In the genomic region with DNA sequence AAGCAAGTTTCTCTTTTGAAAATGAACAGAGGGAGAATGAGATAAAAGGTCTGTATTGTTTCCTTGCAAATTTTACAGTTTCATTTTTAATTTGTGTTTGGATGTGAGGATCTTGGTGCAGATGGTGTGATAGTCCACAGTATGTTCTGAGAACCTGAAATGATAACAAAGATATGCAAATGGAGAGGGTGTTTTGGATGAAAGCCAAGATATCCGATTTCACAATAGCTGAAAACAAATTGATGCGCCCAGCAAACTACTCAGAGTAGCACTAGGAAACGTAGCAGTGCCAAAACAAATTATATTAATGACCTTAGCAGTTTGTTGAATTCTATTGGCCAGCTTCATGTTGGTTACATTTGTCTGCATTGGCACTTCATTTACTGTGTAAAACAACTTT, we compare ENCODE assay signal across 25 cellular contexts.
DNase-seq lines count a peak whose midpoint lies in the region; ATAC-seq and TF ChIP-seq lines count a peak whose summit lies in the region.
"Had no signal": no experiment of that assay in that cellular context is flagged by ENCODE, and none has a peak within 500 bp of the region (broad histone marks: within the 10 kb centered on the region; RNA-seq: fewer than 3 reads in every experiment).

No MANE protein-coding gene starts in this region.

- no peaks in the 10 kb centered on the region for H3K36me3 Mint-ChIP-seq in activated T-helper 2 cell treated with anti-CD3 and anti-CD28 coated beads, Interferon-gamma antibody, Interleukin-2, Interleukin-4, amounts not matched to agents 10 μg/mL and 5 μg/mL and 100 μg/mL, durations not matched to agents 14 hours and 24 hours and 36 hours (ENCODE audit: low read depth)
- no peaks in the 10 kb centered on the region for H3K36me3 Mint-ChIP-seq in stimulated activated memory B cell treated with anti-CD40 and anti-IgM and Interleukin-4, amounts not matched to agents 10 μg/mL and 1 μg/mL and 100 μg/mL, for 72 hours
- H3K36me3 Mint-ChIP-seq: CD8-positive, alpha-beta T cell; natural killer cell had no signal

- H3K27me3 Mint-ChIP-seq in activated T-helper 2 cell treated with anti-CD3 and anti-CD28 coated beads, Interferon-gamma antibody, Interleukin-2, Interleukin-4, amounts not matched to agents 10 μg/mL and 5 μg/mL and 100 μg/mL, durations not matched to agents 14 hours and 24 hours and 36 hours (ENCODE audit: low read depth): no peaks in the 10 kb centered on the region
- no peaks in the 10 kb centered on the region for H3K27me3 Mint-ChIP-seq in stimulated activated memory B cell treated with anti-CD40 and anti-IgM and Interleukin-4, amounts not matched to agents 10 μg/mL and 1 μg/mL and 100 μg/mL, for 72 hours
- H3K27me3 Mint-ChIP-seq: dendritic cell treated with granulocyte-macrophage colony-stimulating factor and Interleukin-4, amounts not matched to agents 40 ng/mL and 50 ng/mL, for 4 days had no signal

- H3K4me3 Mint-ChIP-seq in activated T-helper 2 cell treated with anti-CD3 and anti-CD28 coated beads, Interferon-gamma antibody, Interleukin-2, Interleukin-4, amounts not matched to agents 10 μg/mL and 5 μg/mL and 100 μg/mL, durations not matched to agents 14 hours and 24 hours and 36 hours (ENCODE audit: low read depth): no peak overlapping the region
- H3K4me3 Mint-ChIP-seq in stimulated activated memory B cell treated with anti-CD40 and anti-IgM and Interleukin-4, amounts not matched to agents 10 μg/mL and 1 μg/mL and 100 μg/mL, for 72 hours: no peak overlapping the region
- H3K4me3 Mint-ChIP-seq: CD8-positive, alpha-beta T cell; dendritic cell treated with granulocyte-macrophage colony-stimulating factor and Interleukin-4, amounts not matched to agents 40 ng/mL and 50 ng/mL, for 4 days; natural killer cell had no signal

- H3K27me3 ChIP-seq in PC-9 (ENCODE audit: insufficient read depth, low read depth): peaks cover 7% of the 10 kb centered on the region; the same call in 1 of the 2 replicates
- H3K27me3 ChIP-seq: tibial artery had no signal

- no peaks in the 10 kb centered on the region for H3K36me3 ChIP-seq in PC-9 (ENCODE audit: low read depth)
- H3K36me3 ChIP-seq: tibial artery had no signal

- no peaks in the 10 kb centered on the region for H4K20me1 ChIP-seq in PC-9 (ENCODE audit: insufficient read depth)

- no peak for ATAC-seq in stimulated activated memory B cell treated with anti-CD40 and anti-IgM and Interleukin-4, amounts not matched to agents 10 μg/mL and 1 μg/mL and 100 μg/mL, for 72 hours
- ATAC-seq: CD8-positive, alpha-beta T cell; natural killer cell had no signal

- no peak overlapping the region for H3K27ac ChIP-seq in PC-9
- H3K27ac ChIP-seq: epithelial cell of prostate, GM23248, parathyroid adenoma, tibial artery had no signal

- no peak overlapping the region for H2AFZ ChIP-seq in PC-9
- H2AFZ ChIP-seq: GM23248, parathyroid adenoma had no signal

- no peak for TF ChIP-seq CTCF in PC-9 (conservative IDR thresholded peaks at IDR 0.05)

- H3F3A ChIP-seq in PC-9 (ENCODE audit: insufficient read depth, low read depth): no peaks in the 10 kb centered on the region

- peaks cover 10% of the 10 kb centered on the region for H3K9me3 Mint-ChIP-seq in activated T-helper 2 cell treated with anti-CD3 and anti-CD28 coated beads, Interferon-gamma antibody, Interleukin-2, Interleukin-4, amounts not matched to agents 10 μg/mL and 5 μg/mL and 100 μg/mL, durations not matched to agents 14 hours and 24 hours and 36 hours
- H3K9me3 Mint-ChIP-seq in stimulated activated memory B cell treated with anti-CD40 and anti-IgM and Interleukin-4, amounts not matched to agents 10 μg/mL and 1 μg/mL and 100 μg/mL, for 72 hours: peaks cover 3% of the 10 kb centered on the region

- no peaks in the 10 kb centered on the region for H3K79me2 ChIP-seq in PC-9 (ENCODE audit: low read depth)
- H3K79me2 ChIP-seq: parathyroid adenoma had no signal

- no TSS peak for BruUV-seq in PC-9 (replicated peaks; lab: Mats Ljungman, UMichigan)

- POLR2A ChIA-PET in PC-9 (lab: Charles Lee; ENCODE audit: unreplicated experiment): no interaction called here

- no peaks in the 10 kb centered on the region for H3K4me1 Mint-ChIP-seq in activated T-helper 2 cell treated with anti-CD3 and anti-CD28 coated beads, Interferon-gamma antibody, Interleukin-2, Interleukin-4, amounts not matched to agents 10 μg/mL and 5 μg/mL and 100 μg/mL, durations not matched to agents 14 hours and 24 hours and 36 hours (ENCODE audit: low read depth)
- H3K4me1 Mint-ChIP-seq in stimulated activated memory B cell treated with anti-CD40 and anti-IgM and Interleukin-4, amounts not matched to agents 10 μg/mL and 1 μg/mL and 100 μg/mL, for 72 hours: no peaks in the 10 kb centered on the region
- H3K4me1 Mint-ChIP-seq: natural killer cell had no signal

- H3K4me3 ChIP-seq in PC-9: no peak overlapping the region
- H3K4me3 ChIP-seq: GM23248, tibial artery had no signal

- no peaks in the 10 kb centered on the region for H3K4me1 ChIP-seq in PC-9 (replicated peaks; ENCODE audit: insufficient read depth)
- H3K4me1 ChIP-seq: parathyroid adenoma, tibial artery had no signal

- intact Hi-C loops in activated T-helper 2 cell treated with anti-CD3 and anti-CD28 coated beads, Interferon-gamma antibody, Interleukin-2, Interleukin-4, amounts not matched to agents 10 μg/mL and 5 μg/mL and 100 μg/mL, durations not matched to agents 14 hours and 24 hours and 36 hours (cut with micrococcal nuclease): no loop called here
- intact Hi-C loops in PC-9 (cut with micrococcal nuclease; ENCODE audit: unreplicated experiment): no loop called here

- DNase-seq in DMS 273 treated with DMSO at 0.1 percent for 48 hours (lab: John Stamatoyannopoulos, UW) (peak; percentile 44), NAMALWA (ENCODE audit: low spot score) (peak; percentile 9), NCI-H446 treated with DMSO at 0.1 percent for 48 hours (lab: John Stamatoyannopoulos, UW) (peak; percentile 16), astrocyte of the hippocampus (ENCODE audit: low read depth, low spot score) (peak; percentile 45), globus pallidus (ENCODE audit: low spot score) (no peak), PC-9 (no peak)
- no peak for DNase-seq in activated T-helper 2 cell treated with anti-CD3 and anti-CD28 coated beads, Interferon-gamma antibody, Interleukin-2, Interleukin-4, amounts not matched to agents 10 μg/mL and 5 μg/mL and 100 μg/mL, durations not matched to agents 14 hours and 24 hours and 36 hours (ENCODE audit: low spot score)
- DNase-seq: activated CD4-positive, alpha-beta T cell treated with anti-CD3 and anti-CD28 coated beads, Interleukin-2, amount 50 U/mL, for 1 hour; activated CD8-positive, alpha-beta memory T cell treated with anti-CD3 and anti-CD28 coated beads, Interleukin-2, amount 50 U/mL, for 48 hours; activated gamma-delta T cell; CD8-positive, alpha-beta T cell; EL; foreskin fibroblast; GM23248; Kasumi-1; kidney glomerular epithelial cell; natural killer cell; NCI-H146; stimulated activated naive CD4-positive, alpha-beta T cell treated with Interleukin-2 at 50 U/mL for 16 hours; SW 1271; tibial artery had no signal

- no peaks in the 10 kb centered on the region; the same call in 1 of the 2 replicates for H3K9me2 ChIP-seq in PC-9 (ENCODE audit: insufficient read depth)

- H3K9me3 ChIP-seq in PC-9 (ENCODE audit: insufficient read depth, low read depth): no peaks in the 10 kb centered on the region
- H3K9me3 ChIP-seq: tibial artery had no signal

- H3K27ac Mint-ChIP-seq in activated T-helper 2 cell treated with anti-CD3 and anti-CD28 coated beads, Interferon-gamma antibody, Interleukin-2, Interleukin-4, amounts not matched to agents 10 μg/mL and 5 μg/mL and 100 μg/mL, durations not matched to agents 14 hours and 24 hours and 36 hours: no peak overlapping the region
- H3K27ac Mint-ChIP-seq in stimulated activated memory B cell treated with anti-CD40 and anti-IgM and Interleukin-4, amounts not matched to agents 10 μg/mL and 1 μg/mL and 100 μg/mL, for 72 hours: no peak overlapping the region
- H3K27ac Mint-ChIP-seq: CD8-positive, alpha-beta T cell; dendritic cell treated with granulocyte-macrophage colony-stimulating factor and Interleukin-4, amounts not matched to agents 40 ng/mL and 50 ng/mL, for 4 days; natural killer cell had no signal

- H3K4me2 ChIP-seq in PC-9: no peak overlapping the region

- CTCF ChIA-PET in PC-9 (lab: Charles Lee): no interaction called here

Comparison
In these comparisons a context has a peak if more than half of its experiments do, and no peak if none do; other contexts are left out.
1. DNase-seq: peak in DMS 273 treated with DMSO at 0.1 percent for 48 hours (single experiment), NAMALWA (single experiment), NCI-H446 treated with DMSO at 0.1 percent for 48 hours (single experiment) and astrocyte of the hippocampus (single experiment); none in activated T-helper 2 cell treated with anti-CD3 and anti-CD28 coated beads, Interferon-gamma antibody, Interleukin-2, Interleukin-4, amounts not matched to agents 10 μg/mL and 5 μg/mL and 100 μg/mL, durations not matched to agents 14 hours and 24 hours and 36 hours (single experiment), globus pallidus (single experiment) and PC-9 (0 of 2).